Comparison of ENCODE assay signal across 8 cellular contexts in genomic region chr9:113222482-113222841, GRCh38. TPM values are rescaled to one million over a fixed set of nuclear protein-coding genes. Genes with fewer than 3 reads are reported as not detected.
A peak's percentile ranks its signal among the peaks of the same experiment; 100 is the strongest.
DNase-seq lines count a peak whose midpoint lies in the region; ATAC-seq, FAIRE-seq and TF ChIP-seq lines count a peak whose summit lies in the region.

No MANE protein-coding gene starts in this region.

- no peaks in the 10 kb centered on the region for H3K9me3 ChIP-seq in left lung
- no peaks in the 10 kb centered on the region for H3K9me3 ChIP-seq in vagina

- POLR2A ChIA-PET in activated naive CD8-positive, alpha-beta T cell treated with anti-CD3 and anti-CD28 coated beads, Interleukin-2, amount 10 ng/mL, durations not matched to agents 7 days and 5 days (lab: Charles Lee) = interaction anchor here (2.7 kb wide), 1 partner anchor 71 kb away, joined by 12 read pairs; the partner anchor contains the start of gene SLC31A2

- TF ChIP-seq POLR2A in vagina (IDR thresholded peaks at IDR 0.05) = no peak

- DNase-seq in AG08396 (ENCODE audit: low spot score) (peak; percentile 5), HK-2 (ENCODE audit: unreplicated experiment) (peak; percentile 2), left lung (no peak), vagina (ENCODE audit: extremely low spot score in 2 of 2) (no peak), HuH-7.5 (ENCODE audit: low spot score) (no peak), GM19239 (ENCODE audit: insufficient read length, low spot score) (no peak)
- DNase-seq in activated naive CD8-positive, alpha-beta T cell treated with anti-CD3 and anti-CD28 coated beads, Interleukin-2, amount 10 ng/mL, durations not matched to agents 7 days and 5 days = no peak

- peak overlapping the region; percentile 86 for H3K4me3 Mint-ChIP-seq in activated naive CD8-positive, alpha-beta T cell treated with anti-CD3 and anti-CD28 coated beads, Interleukin-2, amount 10 ng/mL, durations not matched to agents 7 days and 5 days

- peak overlapping the region; percentile 61 for H3K27ac Mint-ChIP-seq in activated naive CD8-positive, alpha-beta T cell treated with anti-CD3 and anti-CD28 coated beads, Interleukin-2, amount 10 ng/mL, durations not matched to agents 7 days and 5 days

- no peak for TF ChIP-seq CTCF in left lung (IDR thresholded peaks at IDR 0.05)
- no peak for TF ChIP-seq CTCF in vagina (IDR thresholded peaks at IDR 0.05)

- H3K27me3 ChIP-seq in left lung (no peaks in the 10 kb centered on the region), vagina (no peaks in the 10 kb centered on the region)

- H3K4me3 ChIP-seq in left lung (peak overlapping the region; percentile 57 to 87), vagina (peak overlapping the region; percentile 86 to 88)

- H3K4me1 ChIP-seq in left lung (peaks cover 20 to 81% of the 10 kb centered on the region in 2 donors), vagina (peaks cover 39% of the 10 kb centered on the region)

- H3K27me3 Mint-ChIP-seq in activated naive CD8-positive, alpha-beta T cell treated with anti-CD3 and anti-CD28 coated beads, Interleukin-2, amount 10 ng/mL, durations not matched to agents 7 days and 5 days = no peaks in the 10 kb centered on the region

- peak overlapping the region; percentile 75 to 93 for H3K27ac ChIP-seq in left lung
- no peak overlapping the region for H3K27ac ChIP-seq in vagina

- intact Hi-C loops in left lung (cut with DNase I) (no loop called here), vagina (cut with DNase I) (no loop called here)

- FAIRE-seq in GM19239 (lab: Jason Lieb, UNC) = no peak

- peaks cover 2% of the 10 kb centered on the region for H3K36me3 Mint-ChIP-seq in activated naive CD8-positive, alpha-beta T cell treated with anti-CD3 and anti-CD28 coated beads, Interleukin-2, amount 10 ng/mL, durations not matched to agents 7 days and 5 days

- no peak for ATAC-seq in activated naive CD8-positive, alpha-beta T cell treated with anti-CD3 and anti-CD28 coated beads, Interleukin-2, amount 10 ng/mL, durations not matched to agents 7 days and 5 days (ENCODE audit: low read depth)
- ATAC-seq in left lung = no peak
- no peak for ATAC-seq in HG02970 (IDR thresholded peaks at IDR 0.05; ENCODE audit: low FRiP score, unreplicated experiment)

- no peaks in the 10 kb centered on the region for H3K9me3 Mint-ChIP-seq in activated naive CD8-positive, alpha-beta T cell treated with anti-CD3 and anti-CD28 coated beads, Interleukin-2, amount 10 ng/mL, durations not matched to agents 7 days and 5 days

- peaks cover 34% of the 10 kb centered on the region for H3K4me1 Mint-ChIP-seq in activated naive CD8-positive, alpha-beta T cell treated with anti-CD3 and anti-CD28 coated beads, Interleukin-2, amount 10 ng/mL, durations not matched to agents 7 days and 5 days

- H3K36me3 ChIP-seq in left lung = peaks cover 0 to 6% of the 10 kb centered on the region in 2 donors
- H3K36me3 ChIP-seq in vagina = no peaks in the 10 kb centered on the region

RNA-seq across cellular contexts. Expression of gene SLC31A1, which starts 1.1 kb away (rescaled TPM):
- total RNA-seq in activated naive CD8-positive, alpha-beta T cell treated with anti-CD3 and anti-CD28 coated beads, Interleukin-2, amount 10 ng/mL, durations not matched to agents 7 days and 5 days = 1 to 10 TPM; 8.8 to 9.3 TPM
- total RNA-seq in left lung = 10 to 100 TPM; 34.7 to 45.0 TPM
- 9.3 TPM for total RNA-seq in vagina

RNA-seq across cellular contexts. Expression of gene FKBP15, which starts 1.4 kb away (rescaled TPM):
- 10 to 100 TPM; 37.4 to 40.7 TPM for total RNA-seq in activated naive CD8-positive, alpha-beta T cell treated with anti-CD3 and anti-CD28 coated beads, Interleukin-2, amount 10 ng/mL, durations not matched to agents 7 days and 5 days
- total RNA-seq in left lung (10 to 100 TPM; 35.7 to 55.3 TPM), vagina (28.7 TPM)

RNA-seq across cellular contexts. Expression of gene CDC26, which starts 52.9 kb away (rescaled TPM):
- 10 to 100 TPM; 27.5 to 28.9 TPM for total RNA-seq in activated naive CD8-positive, alpha-beta T cell treated with anti-CD3 and anti-CD28 coated beads, Interleukin-2, amount 10 ng/mL, durations not matched to agents 7 days and 5 days
- 10 to 100 TPM; 27.8 to 32.7 TPM for total RNA-seq in left lung
- total RNA-seq in vagina = 25.3 TPM

RNA-seq across cellular contexts. Expression of gene PRPF4, which starts 53.0 kb away (rescaled TPM):
- 10 to 100 TPM; 31.1 to 31.8 TPM for total RNA-seq in activated naive CD8-positive, alpha-beta T cell treated with anti-CD3 and anti-CD28 coated beads, Interleukin-2, amount 10 ng/mL, durations not matched to agents 7 days and 5 days
- total RNA-seq in left lung (10 to 100 TPM; 16.6 to 22.4 TPM), vagina (11.8 TPM)

Comparison
In these comparisons a context has a peak if more than half of its experiments do, and no peak if none do; other contexts are left out.
1. DNase-seq: peak in AG08396 (single experiment) and HK-2 (single experiment); none in activated naive CD8-positive, alpha-beta T cell treated with anti-CD3 and anti-CD28 coated beads, Interleukin-2, amount 10 ng/mL, durations not matched to agents 7 days and 5 days (single experiment), left lung (0 of 2), vagina (0 of 2), HuH-7.5 (single experiment) and GM19239 (single experiment).